16 cellular contexts compared by ENCODE assay signal in the genomic region with DNA sequence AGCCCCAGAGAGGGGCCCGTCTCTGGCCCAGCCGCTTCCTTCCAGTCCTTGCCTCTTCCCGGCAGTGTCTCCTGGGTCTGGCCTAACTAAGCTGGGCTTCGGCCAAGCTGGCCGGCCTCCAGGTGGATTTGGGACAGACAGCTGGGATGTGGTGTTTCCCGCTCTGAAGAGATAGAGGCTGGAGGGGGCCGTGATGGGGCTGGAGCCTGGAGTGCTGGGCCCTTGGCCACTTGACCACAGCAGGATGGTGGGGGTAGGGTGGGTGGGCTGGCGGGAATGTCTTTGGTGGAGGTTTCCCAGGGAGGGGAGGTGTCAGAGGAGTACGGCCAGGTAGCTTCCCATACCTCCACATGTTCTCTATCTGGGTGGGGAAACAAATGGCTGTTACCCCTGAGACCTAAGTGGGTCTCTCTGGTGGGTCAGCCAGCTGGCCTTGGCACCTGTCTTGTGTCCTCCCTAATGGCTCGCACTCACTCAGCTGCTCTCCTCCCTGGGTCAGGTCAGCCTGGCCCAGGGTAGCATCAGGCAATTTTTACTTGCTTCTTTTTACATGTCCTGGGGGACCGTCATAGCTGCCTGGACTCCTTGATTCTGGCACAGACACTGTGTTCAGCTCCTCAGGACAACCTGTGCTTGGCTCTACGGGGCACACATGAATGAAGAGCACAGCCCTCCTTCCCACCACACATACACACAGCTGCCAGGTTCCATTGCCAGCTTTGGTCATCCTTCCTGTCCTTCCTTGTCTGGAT. TPM values are rescaled to one million over a fixed set of nuclear protein-coding genes. Genes with fewer than 3 reads are reported as not detected.
DNase-seq lines count a peak whose midpoint lies in the region; ATAC-seq and TF ChIP-seq lines count a peak whose summit lies in the region.
"Had no signal": no experiment of that assay in that cellular context is flagged by ENCODE, and none has a peak within 500 bp of the region (broad histone marks: within the 10 kb centered on the region; RNA-seq: fewer than 3 reads in every experiment).

No MANE protein-coding gene starts in this region.

- in situ Hi-C loops in ACHN (cut with HindIII; ENCODE audit: low pct_ligation_motif_present, low pct_unique_long_range_greater_than_20kb, low sequenced_read_pairs): no loop called here

- POLR2A ChIA-PET in RWPE1 (lab: Yijun Ruan, JAX; ENCODE audit: low non-redundant PET): no interaction called here

- no peaks in the 10 kb centered on the region for H4K20me1 ChIP-seq in osteoblast (ENCODE audit: insufficient read depth, low read length)

- no peaks in the 10 kb centered on the region for H3K27me3 ChIP-seq in osteoblast (ENCODE audit: insufficient read depth, low read length)
- H3K27me3 ChIP-seq: stomach had no signal

- H3K9me3 ChIP-seq in osteoblast (ENCODE audit: low read depth, low read length): no peaks in the 10 kb centered on the region
- H3K9me3 ChIP-seq: stomach had no signal

- CTCF ChIA-PET in RWPE1 (lab: Yijun Ruan, JAX): interaction anchor here (0.6 kb wide), 1 partner anchor 974 kb away, joined by 3 read pairs; no protein-coding TSS in a partner anchor

- no peak overlapping the region for H2AFZ ChIP-seq in osteoblast (ENCODE audit: low read length)

- DNase-seq in H4 (ENCODE audit: low spot score): peak; percentile 2
- peak; percentile 52 for DNase-seq in choroid plexus epithelial cell (ENCODE audit: low read depth)
- peak; percentile 5 for DNase-seq in iPS-NIHi7 (ENCODE audit: extremely low spot score)
- DNase-seq in sciatic nerve (ENCODE audit: low spot score): peak; percentile 92
- DNase-seq in osteoblast (ENCODE audit: insufficient read length, low spot score, missing footprints): no peak
- DNase-seq in ACHN: no peak
- no peak for DNase-seq in RWPE1 (ENCODE audit: low spot score)
- DNase-seq: activated CD8-positive, alpha-beta T cell treated with anti-CD3 and anti-CD28 coated beads for 36 hours; effector memory CD8-positive, alpha-beta T cell; kidney glomerular epithelial cell; naive thymus-derived CD4-positive, alpha-beta T cell; NCI-H1105; stomach had no signal

- H3K79me2 ChIP-seq in osteoblast (ENCODE audit: insufficient read depth, low read length): no peaks in the 10 kb centered on the region

- intact Hi-C loops in sciatic nerve (cut with DNase I): no loop called here

- H3K27ac ChIP-seq in osteoblast (ENCODE audit: low read depth, low read length) (no peak overlapping the region), RWPE1 (no peak overlapping the region)
- H3K27ac ChIP-seq: SK-N-MC had no signal

- H3K4me1 ChIP-seq in osteoblast (ENCODE audit: insufficient read depth, low read length): peaks cover 18% of the 10 kb centered on the region

- H3K4me3 ChIP-seq in choroid plexus epithelial cell (ENCODE audit: low read depth, low read length): no peak overlapping the region
- no peak overlapping the region for H3K4me3 ChIP-seq in osteoblast (ENCODE audit: insufficient read depth, low read length)
- H3K4me3 ChIP-seq: SK-N-MC, skin epidermis, stomach had no signal

- ATAC-seq in sciatic nerve (peak; percentile 84), HG02840 (IDR thresholded peaks at IDR 0.05; ENCODE audit: low FRiP score, unreplicated experiment) (no peak)
- ATAC-seq: activated CD8-positive, alpha-beta T cell treated with anti-CD3 and anti-CD28 coated beads for 36 hours; effector memory CD8-positive, alpha-beta T cell; naive thymus-derived CD4-positive, alpha-beta T cell had no signal

- H3K4me2 ChIP-seq in osteoblast (ENCODE audit: insufficient read depth, low read length): no peak overlapping the region

- no peak for TF ChIP-seq CTCF in choroid plexus epithelial cell (conservative IDR thresholded peaks at IDR 0.05; ENCODE audit: low read depth, low read length)
- TF ChIP-seq CTCF in osteoblast (IDR thresholded peaks at IDR 0.05; ENCODE audit: extremely low read depth, low read depth, low read length): no peak
- TF ChIP-seq CTCF in RWPE1 (conservative IDR thresholded peaks at IDR 0.05; ENCODE audit: low read depth): no peak

- no peaks in the 10 kb centered on the region for H3K36me3 ChIP-seq in osteoblast (ENCODE audit: insufficient read depth, low read length)
- H3K36me3 ChIP-seq: stomach had no signal

RNA-seq across cellular contexts. Expression of a gene that starts 19.8 kb away (rescaled TPM):
- 2.6 and 3.1 TPM in 2 replicates for total RNA-seq in H4 (2014; rRNA removed; shearing (Covaris generic))
- total RNA-seq in sciatic nerve (12.4 TPM), osteoblast (16.3 and 24.5 TPM in 2 replicates)

RNA-seq across cellular contexts. Expression of a gene that starts 27.5 kb away (rescaled TPM):
- total RNA-seq in H4 (2014; rRNA removed; shearing (Covaris generic)): 51.0 and 90.5 TPM in 2 replicates
- total RNA-seq in sciatic nerve (30.8 TPM), osteoblast (30.4 and 39.4 TPM in 2 replicates)

RNA-seq across cellular contexts. Expression of a gene that starts 52.2 kb away (rescaled TPM):
- not detected in 2 replicates for total RNA-seq in H4 (2014; rRNA removed; shearing (Covaris generic))
- total RNA-seq in sciatic nerve (4.7 TPM), osteoblast (0.29 and 0.36 TPM in 2 replicates)

Comparison
In these comparisons a context has a peak if more than half of its experiments do, and no peak if none do; other contexts are left out.
1. DNase-seq: peak in H4 (single experiment), choroid plexus epithelial cell (single experiment), iPS-NIHi7 (single experiment) and sciatic nerve (single experiment); none in osteoblast (single experiment), ACHN (single experiment) and RWPE1 (single experiment).